Comparison of ENCODE assay signal across 1 cellular context in genomic region chr3:196942226-196942914, GRCh38.
A peak's percentile ranks its signal among the peaks of the same experiment; 100 is the strongest.
TF ChIP-seq lines count a peak whose summit lies in the region.

Gene NCBP2, minus strand, starts transcription at chr3:196942528. Its CDS starts 25 bp downstream, at chr3:196942503.

TF ChIP-seq in HepG2, 621 proteins besides CTCF, POLR2A, EP300 and RAD21 (continued from another document and continues in another):
- TF ChIP-seq, protein P1, sequence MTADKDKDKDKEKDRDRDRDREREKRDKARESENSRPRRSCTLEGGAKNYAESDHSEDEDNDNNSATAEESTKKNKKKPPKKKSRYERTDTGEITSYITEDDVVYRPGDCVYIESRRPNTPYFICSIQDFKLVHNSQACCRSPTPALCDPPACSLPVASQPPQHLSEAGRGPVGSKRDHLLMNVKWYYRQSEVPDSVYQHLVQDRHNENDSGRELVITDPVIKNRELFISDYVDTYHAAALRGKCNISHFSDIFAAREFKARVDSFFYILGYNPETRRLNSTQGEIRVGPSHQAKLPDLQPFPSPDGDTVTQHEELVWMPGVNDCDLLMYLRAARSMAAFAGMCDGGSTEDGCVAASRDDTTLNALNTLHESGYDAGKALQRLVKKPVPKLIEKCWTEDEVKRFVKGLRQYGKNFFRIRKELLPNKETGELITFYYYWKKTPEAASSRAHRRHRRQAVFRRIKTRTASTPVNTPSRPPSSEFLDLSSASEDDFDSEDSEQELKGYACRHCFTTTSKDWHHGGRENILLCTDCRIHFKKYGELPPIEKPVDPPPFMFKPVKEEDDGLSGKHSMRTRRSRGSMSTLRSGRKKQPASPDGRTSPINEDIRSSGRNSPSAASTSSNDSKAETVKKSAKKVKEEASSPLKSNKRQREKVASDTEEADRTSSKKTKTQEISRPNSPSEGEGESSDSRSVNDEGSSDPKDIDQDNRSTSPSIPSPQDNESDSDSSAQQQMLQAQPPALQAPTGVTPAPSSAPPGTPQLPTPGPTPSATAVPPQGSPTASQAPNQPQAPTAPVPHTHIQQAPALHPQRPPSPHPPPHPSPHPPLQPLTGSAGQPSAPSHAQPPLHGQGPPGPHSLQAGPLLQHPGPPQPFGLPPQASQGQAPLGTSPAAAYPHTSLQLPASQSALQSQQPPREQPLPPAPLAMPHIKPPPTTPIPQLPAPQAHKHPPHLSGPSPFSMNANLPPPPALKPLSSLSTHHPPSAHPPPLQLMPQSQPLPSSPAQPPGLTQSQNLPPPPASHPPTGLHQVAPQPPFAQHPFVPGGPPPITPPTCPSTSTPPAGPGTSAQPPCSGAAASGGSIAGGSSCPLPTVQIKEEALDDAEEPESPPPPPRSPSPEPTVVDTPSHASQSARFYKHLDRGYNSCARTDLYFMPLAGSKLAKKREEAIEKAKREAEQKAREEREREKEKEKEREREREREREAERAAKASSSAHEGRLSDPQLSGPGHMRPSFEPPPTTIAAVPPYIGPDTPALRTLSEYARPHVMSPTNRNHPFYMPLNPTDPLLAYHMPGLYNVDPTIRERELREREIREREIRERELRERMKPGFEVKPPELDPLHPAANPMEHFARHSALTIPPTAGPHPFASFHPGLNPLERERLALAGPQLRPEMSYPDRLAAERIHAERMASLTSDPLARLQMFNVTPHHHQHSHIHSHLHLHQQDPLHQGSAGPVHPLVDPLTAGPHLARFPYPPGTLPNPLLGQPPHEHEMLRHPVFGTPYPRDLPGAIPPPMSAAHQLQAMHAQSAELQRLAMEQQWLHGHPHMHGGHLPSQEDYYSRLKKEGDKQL (CRISPR knock-in tag; IDR thresholded peaks at IDR 0.05; ENCODE audit: low read depth), result no peak; the same call in 1 of the 2 replicates
- TF ChIP-seq MATR3 (CRISPR knock-in tag; IDR thresholded peaks at IDR 0.05) (no peak), SRSF9 (IDR thresholded peaks at IDR 0.05; ENCODE audit: borderline replicate concordance, insufficient read depth, low read depth, low read length, poor library complexity, severe bottlenecking) (no peak), ZNF350 (CRISPR knock-in tag; IDR thresholded peaks at IDR 0.05; ENCODE audit: borderline replicate concordance, low read depth) (peak; percentile 97), SMAD3 (CRISPR knock-in tag; IDR thresholded peaks at IDR 0.05) (peak; percentile 66; the same call in 1 of the 2 replicates), ZNF225 (CRISPR knock-in tag; IDR thresholded peaks at IDR 0.05) (peak; percentile 14; the same call in 1 of the 2 replicates), ZNF639 (CRISPR knock-in tag; conservative IDR thresholded peaks at IDR 0.05) (peak; percentile 88), TOE1 (CRISPR knock-in tag; IDR thresholded peaks at IDR 0.05) (peak; percentile 37; the same call in 1 of the 2 replicates), MTA1 (CRISPR knock-in tag; IDR thresholded peaks at IDR 0.05; ENCODE audit: borderline replicate concordance) (peak; percentile 52; the same call in 1 of the 2 replicates), ZNF24 (IDR thresholded peaks at IDR 0.05) (no peak), ZNF264 (CRISPR knock-in tag; IDR thresholded peaks at IDR 0.05) (0 out of 2 replicates have a peak, but pooled peaks have one; percentile 68), ZNF703 (CRISPR knock-in tag; IDR thresholded peaks at IDR 0.05; ENCODE audit: borderline replicate concordance) (no peak; the same call in 1 of the 2 replicates), ZNF274 (CRISPR knock-in tag; IDR thresholded peaks at IDR 0.05) (peak; percentile 66), CHCHD3 (CRISPR knock-in tag; IDR thresholded peaks at IDR 0.05) (no peak), FOXA1 (IDR thresholded peaks at IDR 0.05) (no peak), FOXA1 (CRISPR knock-in tag; IDR thresholded peaks at IDR 0.05) (0 out of 2 replicates have a peak, but pooled peaks have one; percentile 20), ZNF510 (CRISPR knock-in tag; IDR thresholded peaks at IDR 0.05; ENCODE audit: low read depth) (0 out of 2 replicates have a peak, but pooled peaks have one; percentile 58), HMGXB3 (CRISPR knock-in tag; IDR thresholded peaks at IDR 0.05; ENCODE audit: borderline replicate concordance) (peak; percentile 91), PRDM4 (CRISPR knock-in tag; IDR thresholded peaks at IDR 0.05; ENCODE audit: borderline replicate concordance) (no peak), FOSL1 (CRISPR knock-in tag; IDR thresholded peaks at IDR 0.05; ENCODE audit: borderline replicate concordance) (no peak), ATRX (CRISPR knock-in tag; IDR thresholded peaks at IDR 0.05; ENCODE audit: borderline replicate concordance) (no peak), NCOA5 (CRISPR knock-in tag; IDR thresholded peaks at IDR 0.05) (no peak), SOX6 (IDR thresholded peaks at IDR 0.05) (no peak), SOX6 (CRISPR knock-in tag; IDR thresholded peaks at IDR 0.05) (peak; percentile 85), HHEX (CRISPR knock-in tag; IDR thresholded peaks at IDR 0.05) (no peak), ZNF83 (CRISPR knock-in tag; IDR thresholded peaks at IDR 0.05; ENCODE audit: borderline replicate concordance) (no peak), ZBTB10 (CRISPR knock-in tag; IDR thresholded peaks at IDR 0.05; ENCODE audit: borderline replicate concordance) (no peak; the same call in 1 of the 2 replicates), RBM39 (IDR thresholded peaks at IDR 0.05; ENCODE audit: low read depth, low read length, poor library complexity, severe bottlenecking) (peak; percentile 60), GPBP1L1 (CRISPR knock-in tag; IDR thresholded peaks at IDR 0.05) (no peak), ZNF768 (CRISPR knock-in tag; IDR thresholded peaks at IDR 0.05) (peak; percentile 59; the same call in 1 of the 2 replicates), NCOA2 (CRISPR knock-in tag; IDR thresholded peaks at IDR 0.05) (peak; percentile 68; the same call in 1 of the 2 replicates), SPEN (CRISPR knock-in tag; IDR thresholded peaks at IDR 0.05; ENCODE audit: low read depth) (peak; percentile 96), DNMT1 (CRISPR knock-in tag; IDR thresholded peaks at IDR 0.05) (no peak; the same call in 1 of the 2 replicates), ZNF569 (CRISPR knock-in tag; IDR thresholded peaks at IDR 0.05; ENCODE audit: borderline replicate concordance) (no peak), ZKSCAN1 (IDR thresholded peaks at IDR 0.05; ENCODE audit: low read length) (no peak), DR1 (CRISPR knock-in tag; IDR thresholded peaks at IDR 0.05) (peak; percentile 90), HOXA9 (CRISPR knock-in tag; IDR thresholded peaks at IDR 0.05; ENCODE audit: borderline replicate concordance) (peak; percentile 68; the same call in 1 of the 2 replicates), ZNF121 (CRISPR knock-in tag; IDR thresholded peaks at IDR 0.05) (peak; percentile 63)
- TF ChIP-seq, protein P2, sequence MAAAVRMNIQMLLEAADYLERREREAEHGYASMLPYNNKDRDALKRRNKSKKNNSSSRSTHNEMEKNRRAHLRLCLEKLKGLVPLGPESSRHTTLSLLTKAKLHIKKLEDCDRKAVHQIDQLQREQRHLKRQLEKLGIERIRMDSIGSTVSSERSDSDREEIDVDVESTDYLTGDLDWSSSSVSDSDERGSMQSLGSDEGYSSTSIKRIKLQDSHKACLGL (CRISPR knock-in tag; IDR thresholded peaks at IDR 0.05), result peak; percentile 89
